In genomic region chr12:118061876-118062791, GRCh38 we compare ENCODE assay signal across 8 cellular contexts. TPM values are rescaled to one million over a fixed set of nuclear protein-coding genes. Genes with fewer than 3 reads are reported as not detected.
DNase-seq lines count a peak whose midpoint lies in the region; ATAC-seq and TF ChIP-seq lines count a peak whose summit lies in the region.

No MANE protein-coding gene starts in this region.

- peak overlapping the region; percentile 98 for H3K27ac Mint-ChIP-seq in stimulated activated naive CD8-positive, alpha-beta T cell treated with anti-CD3 and anti-CD28 coated beads, Interleukin-15, amount 100 ng/mL, for 72 hours

- TF ChIP-seq CTCF in HL-60 (IDR thresholded peaks at IDR 0.05; ENCODE audit: insufficient read depth, low read length): no peak
- no peak for TF ChIP-seq CTCF in lower leg skin (IDR thresholded peaks at IDR 0.05)

- peaks cover 19% of the 10 kb centered on the region for H3K27me3 ChIP-seq in HL-60 (ENCODE audit: insufficient read depth, poor library complexity, severe bottlenecking)
- no peaks in the 10 kb centered on the region for H3K27me3 ChIP-seq in effector memory CD4-positive, alpha-beta T cell (replicated peaks; ENCODE audit: control insufficient read depth, insufficient read depth, low read length, poor library complexity, severe bottlenecking)

- peaks cover 56% of the 10 kb centered on the region for H3K4me1 Mint-ChIP-seq in stimulated activated naive CD8-positive, alpha-beta T cell treated with anti-CD3 and anti-CD28 coated beads, Interleukin-15, amount 100 ng/mL, for 72 hours

- 1 to 5% methylated on average over 40 to 41 of the region's 41 CpGs for WGBS in lower leg skin, 2 donors

- no peak for TF ChIP-seq POLR2A in lower leg skin (IDR thresholded peaks at IDR 0.05)

- no peaks in the 10 kb centered on the region for H3K9me3 ChIP-seq in effector memory CD4-positive, alpha-beta T cell (ENCODE audit: control insufficient read depth, low read length)

- no peaks in the 10 kb centered on the region for H3K36me3 ChIP-seq in effector memory CD4-positive, alpha-beta T cell (ENCODE audit: control insufficient read depth, insufficient read depth, low read length)

- H3K27me3 Mint-ChIP-seq in stimulated activated naive CD8-positive, alpha-beta T cell treated with anti-CD3 and anti-CD28 coated beads, Interleukin-15, amount 100 ng/mL, for 72 hours: peaks cover 10% of the 10 kb centered on the region

- H3K4me1 ChIP-seq in effector memory CD4-positive, alpha-beta T cell (ENCODE audit: control insufficient read depth, insufficient read depth, low read length, poor library complexity, severe bottlenecking): peaks cover 18% of the 10 kb centered on the region

- no peak overlapping the region for H3K27ac ChIP-seq in HL-60 (replicated peaks)
- peak overlapping the region; percentile 78 for H3K27ac ChIP-seq in effector memory CD4-positive, alpha-beta T cell (ENCODE audit: insufficient read depth, low read length, poor library complexity, severe bottlenecking)

- H3K4me3 ChIP-seq in HL-60 (replicated peaks; ENCODE audit: insufficient read depth, low read length) (peak overlapping the region; percentile 62), lower leg skin (ENCODE audit: low read depth, poor library complexity, severe bottlenecking) (peak overlapping the region; percentile 51)
- peak overlapping the region; percentile 93 for H3K4me3 ChIP-seq in effector memory CD4-positive, alpha-beta T cell (ENCODE audit: insufficient read depth, low read depth, low read length, poor library complexity, severe bottlenecking)

- peak overlapping the region; percentile 88 to 95 for H3K4me3 Mint-ChIP-seq in stimulated activated naive CD8-positive, alpha-beta T cell treated with anti-CD3 and anti-CD28 coated beads, Interleukin-15, amount 100 ng/mL, for 72 hours

- no peaks in the 10 kb centered on the region for H3K9me3 Mint-ChIP-seq in stimulated activated naive CD8-positive, alpha-beta T cell treated with anti-CD3 and anti-CD28 coated beads, Interleukin-15, amount 100 ng/mL, for 72 hours

- DNase-seq in DMS114 treated with DMSO at 0.1 percent for 48 hours (lab: John Stamatoyannopoulos, UW; ENCODE audit: unreplicated experiment) (peak; percentile 65), HL-60 (ENCODE audit: low read depth in 1 of 2, low spot score in 1 of 2) (no peak), SW480 (ENCODE audit: low spot score) (peak; percentile 62), lower leg skin (ENCODE audit: low spot score in 2 of 2) (peak; percentile 29 to 88), inferior parietal cortex (ENCODE audit: extremely low spot score) (no peak)
- no peak for DNase-seq in effector memory CD4-positive, alpha-beta T cell
- DNase-seq in stimulated activated naive CD8-positive, alpha-beta T cell treated with anti-CD3 and anti-CD28 coated beads, Interleukin-15, amount 100 ng/mL, for 72 hours: peak in 1 of 2 donors; percentile 19

- ATAC-seq in stimulated activated naive CD8-positive, alpha-beta T cell treated with anti-CD3 and anti-CD28 coated beads, Interleukin-15, amount 100 ng/mL, for 72 hours: no peak
- ATAC-seq in HG02840 (IDR thresholded peaks at IDR 0.05; ENCODE audit: low FRiP score, unreplicated experiment): no peak

- intact Hi-C loops in lower leg skin (cut with DNase I; ENCODE audit: low total_unique reads): no loop called here

RNA-seq across cellular contexts. Expression of gene WSB2, which starts 1.2 kb away (rescaled TPM):
- total RNA-seq in lower leg skin: 10 to 100 TPM; 45.2 to 65.6 (median 53.0) TPM

RNA-seq across cellular contexts. Expression of gene VSIG10, which starts 41.7 kb away (rescaled TPM):
- 10 to 100 TPM; 17.1 to 40.1 (median 29.4) TPM for total RNA-seq in lower leg skin

RNA-seq across cellular contexts. Expression of gene RFC5, which starts 45.6 kb away (rescaled TPM):
- 10 to 100 TPM in 3 of 4 donors, 1 to 10 TPM in 1; 6.2 to 14.3 (median 11.3) TPM for total RNA-seq in lower leg skin

Comparison
In these comparisons a context has a peak if more than half of its experiments do, and no peak if none do; other contexts are left out.
1. DNase-seq: peak in DMS114 treated with DMSO at 0.1 percent for 48 hours (single experiment), SW480 (single experiment) and lower leg skin (2 of 2); none in HL-60 (0 of 2), effector memory CD4-positive, alpha-beta T cell (0 of 3) and inferior parietal cortex (single experiment).
2. Peak in every context shown above with its lines, with median percentiles within 50 percentile points of each other: H3K4me3 ChIP-seq.